Comparison of ENCODE assay signal across 25 cellular contexts in genomic region chr13:105971720-105972119, GRCh38.
DNase-seq lines count a peak whose midpoint lies in the region; ATAC-seq, FAIRE-seq and TF ChIP-seq lines count a peak whose summit lies in the region.
"Had no signal": no experiment of that assay in that cellular context is flagged by ENCODE, and none has a peak within 500 bp of the region (broad histone marks: within the 10 kb centered on the region; RNA-seq: fewer than 3 reads in every experiment).

No MANE protein-coding gene starts in this region.

- H3K56ac ChIP-seq in H9 (ENCODE audit: insufficient read length, low read depth, low read length) = no peak overlapping the region

- no peak overlapping the region for H2BK5ac ChIP-seq in mesenchymal stem cell (ENCODE audit: low read depth, low read length, poor library complexity, severe bottlenecking)
- H2BK5ac ChIP-seq in trophoblast cell (ENCODE audit: low read depth, low read length, poor library complexity) = no peak overlapping the region
- no peak overlapping the region for H2BK5ac ChIP-seq in H9 (ENCODE audit: insufficient read length, low read length)

- H3K4me2 ChIP-seq in mesenchymal stem cell (ENCODE audit: low read length, poor library complexity, severe bottlenecking) (no peak overlapping the region), trophoblast cell (ENCODE audit: low read length) (no peak overlapping the region), H9 (ENCODE audit: insufficient read depth, insufficient read length, low read length) (no peak overlapping the region)

- H3K27me3 ChIP-seq in mesenchymal stem cell (ENCODE audit: control insufficient read depth in 1 of 2, insufficient read depth in 1 of 2, low read length in 2 of 2) (no peaks in the 10 kb centered on the region), small intestine (ENCODE audit: control insufficient read depth in 2 of 2, insufficient read depth in 2 of 2, low read length in 2 of 2) (no peaks in the 10 kb centered on the region), trophoblast cell (ENCODE audit: insufficient read depth, low read length) (no peaks in the 10 kb centered on the region), H9 (ENCODE audit: insufficient read depth, low read length) (no peaks in the 10 kb centered on the region)
- H3K27me3 ChIP-seq: Peyer's patch, right lobe of liver had no signal

- no peak overlapping the region for H4K91ac ChIP-seq in mesenchymal stem cell (ENCODE audit: low read length)
- no peak overlapping the region for H4K91ac ChIP-seq in trophoblast cell (ENCODE audit: low read depth, low read length)
- H4K91ac ChIP-seq in H9 (ENCODE audit: insufficient read length, low read depth, low read length) = no peak overlapping the region

- no peak overlapping the region for H3K4me3 ChIP-seq in mesenchymal stem cell (ENCODE audit: insufficient read depth in 1 of 2, low read depth in 1 of 2, low read length in 2 of 2)
- H3K4me3 ChIP-seq in small intestine (ENCODE audit: low read depth in 1 of 2, low read length in 2 of 2) = no peak overlapping the region
- H3K4me3 ChIP-seq in trophoblast cell (ENCODE audit: low read depth, low read length) = no peak overlapping the region
- H3K4me3 ChIP-seq: K562, Peyer's patch, right lobe of liver had no signal

- peak overlapping the region; percentile 96 for H3K27ac ChIP-seq in VCaP
- no peak overlapping the region for H3K27ac ChIP-seq in mesenchymal stem cell (ENCODE audit: low read length, poor library complexity, severe bottlenecking)
- H3K27ac ChIP-seq in small intestine (ENCODE audit: low read depth in 1 of 2, low read length in 1 of 2) = no peak overlapping the region
- H3K27ac ChIP-seq in trophoblast cell (ENCODE audit: low read depth, low read length) = no peak overlapping the region
- no peak overlapping the region for H3K27ac ChIP-seq in H9 (ENCODE audit: insufficient read length, low read depth, low read length)
- H3K27ac ChIP-seq: Peyer's patch, right lobe of liver had no signal

- no peak overlapping the region for H4K12ac ChIP-seq in trophoblast cell (ENCODE audit: low read depth, low read length)

- H2AFZ ChIP-seq in mesenchymal stem cell (ENCODE audit: low read depth, low read length) = no peak overlapping the region
- H2AFZ ChIP-seq in trophoblast cell (ENCODE audit: insufficient read depth, low read length, poor library complexity) = no peak overlapping the region
- H2AFZ ChIP-seq in H9 (ENCODE audit: low read length) = no peak overlapping the region

- H3T11ph ChIP-seq in H9 (ENCODE audit: low read length) = no peak overlapping the region

- no peak overlapping the region for H3K18ac ChIP-seq in mesenchymal stem cell (ENCODE audit: low read depth in 1 of 2, low read length in 2 of 2)
- H3K18ac ChIP-seq in trophoblast cell (ENCODE audit: low read length) = no peak overlapping the region
- H3K18ac ChIP-seq in H9 (ENCODE audit: insufficient read length, low read depth, low read length) = no peak overlapping the region

- WGBS in mesenchymal stem cell = no CpG with 5 or more reads among the region's 3 CpGs
- 36 to 51% (median 48%) methylated on average over 3 of the region's 3 CpGs for WGBS in small intestine, 3 donors
- WGBS in trophoblast cell (ENCODE audit: extremely low coverage, insufficient coverage, insufficient read length) = no CpG with 5 or more reads among the region's 3 CpGs
- WGBS in H9 (ENCODE audit: extremely low coverage, insufficient read length, low lambda C conversion rate) = no CpG with 5 or more reads among the region's 3 CpGs

- H3K27ac Mint-ChIP-seq in H9 = peak overlapping the region in 1 of 3 experiments; percentile 46; a peak in 1 of 7 replicates
- H3K27ac Mint-ChIP-seq: activated CD4-positive, alpha-beta T cell treated with anti-CD3 and anti-CD28 coated beads, Interleukin-2, amount 10 ng/mL, durations not matched to agents 7 days and 5 days; dendritic cell treated with granulocyte-macrophage colony-stimulating factor and Interleukin-4, amounts not matched to agents 40 ng/mL and 50 ng/mL, for 4 days; stimulated activated memory B cell treated with anti-CD40 and anti-IgM and Interleukin-4, amounts not matched to agents 10 μg/mL and 1 μg/mL and 100 μg/mL, for 72 hours had no signal

- H3K23me2 ChIP-seq in H9 (ENCODE audit: insufficient read length, low read depth, low read length, poor library complexity, severe bottlenecking) = no peaks in the 10 kb centered on the region

- H2BK12ac ChIP-seq in mesenchymal stem cell (ENCODE audit: low read length in 2 of 2) (no peak overlapping the region), trophoblast cell (ENCODE audit: low read length) (no peak overlapping the region), H9 (ENCODE audit: insufficient read length, low read depth, low read length) (no peak overlapping the region)

- H2BK120ac ChIP-seq in mesenchymal stem cell (ENCODE audit: low read depth, low read length) (no peak overlapping the region), trophoblast cell (ENCODE audit: insufficient read depth, low read length, poor library complexity) (no peak overlapping the region), H9 (ENCODE audit: low read depth, low read length, poor library complexity, severe bottlenecking) (no peak overlapping the region)

- peak; percentile 8 for DNase-seq in LHCN-M2 (ENCODE audit: low read depth)
- DNase-seq in mesenchymal stem cell = peak; percentile 35
- peak; percentile 19 for DNase-seq in small intestine
- no peak for DNase-seq in trophoblast cell
- no peak for DNase-seq in H4 (ENCODE audit: low spot score)
- DNase-seq in H9 = no peak
- DNase-seq: activated CD4-positive, alpha-beta T cell treated with anti-CD3 and anti-CD28 coated beads, Interleukin-2, amount 10 ng/mL, durations not matched to agents 7 days and 5 days; activated T-cell treated with anti-CD3 and anti-CD28 coated beads, Interleukin-2, amount 50 U/mL, for 4 hours; central memory CD4-positive, alpha-beta T cell; EL; HCEC 1CT; NCI-H1436; Peyer's patch; right lobe of liver; SIG-M5; stimulated activated CD4-positive, alpha-beta T cell treated with anti-CD3 and anti-CD28 coated beads, Interleukin-4, amount 100 ng/mL, for 4 hours; SW 1271; T-helper 9 cell had no signal

- no peaks in the 10 kb centered on the region for H3K36me3 Mint-ChIP-seq in H9 (ENCODE audit: insufficient read depth in 1 of 3, low read depth in 3 of 3)
- H3K36me3 Mint-ChIP-seq: stimulated activated memory B cell treated with anti-CD40 and anti-IgM and Interleukin-4, amounts not matched to agents 10 μg/mL and 1 μg/mL and 100 μg/mL, for 72 hours had no signal

- H3K9ac ChIP-seq in mesenchymal stem cell (ENCODE audit: low read length) = no peak overlapping the region
- no peak overlapping the region for H3K9ac ChIP-seq in trophoblast cell (ENCODE audit: low read length)
- H3K9ac ChIP-seq in H9 (ENCODE audit: extremely low read depth, insufficient read length, low read length) = no peak overlapping the region

- no peaks in the 10 kb centered on the region for H3K36me3 ChIP-seq in mesenchymal stem cell (ENCODE audit: control insufficient read depth in 1 of 2, insufficient read depth in 2 of 2, low read depth in 1 of 2, low read length in 2 of 2)
- no peaks in the 10 kb centered on the region for H3K36me3 ChIP-seq in small intestine (ENCODE audit: control insufficient read depth in 2 of 2, insufficient read depth in 2 of 2, low read length in 2 of 2)
- no peaks in the 10 kb centered on the region for H3K36me3 ChIP-seq in trophoblast cell (ENCODE audit: control insufficient read depth in 1 of 2, insufficient read depth in 2 of 2, low read length in 2 of 2)
- H3K36me3 ChIP-seq: Peyer's patch, right lobe of liver had no signal

- no peaks in the 10 kb centered on the region for H3K27me3 Mint-ChIP-seq in H9 (ENCODE audit: low read depth)
- H3K27me3 Mint-ChIP-seq: activated CD4-positive, alpha-beta T cell treated with anti-CD3 and anti-CD28 coated beads, Interleukin-2, amount 10 ng/mL, durations not matched to agents 7 days and 5 days; dendritic cell treated with granulocyte-macrophage colony-stimulating factor and Interleukin-4, amounts not matched to agents 40 ng/mL and 50 ng/mL, for 4 days; stimulated activated memory B cell treated with anti-CD40 and anti-IgM and Interleukin-4, amounts not matched to agents 10 μg/mL and 1 μg/mL and 100 μg/mL, for 72 hours had no signal

- H3K9me3 Mint-ChIP-seq in H9 = no peaks in the 10 kb centered on the region
- H3K9me3 Mint-ChIP-seq: activated CD4-positive, alpha-beta T cell treated with anti-CD3 and anti-CD28 coated beads, Interleukin-2, amount 10 ng/mL, durations not matched to agents 7 days and 5 days; activated T-cell treated with anti-CD3 and anti-CD28 coated beads, Interleukin-2, amount 50 U/mL, for 4 hours; stimulated activated memory B cell treated with anti-CD40 and anti-IgM and Interleukin-4, amounts not matched to agents 10 μg/mL and 1 μg/mL and 100 μg/mL, for 72 hours had no signal

- no peak overlapping the region for H3K23ac ChIP-seq in mesenchymal stem cell (ENCODE audit: low read length in 2 of 2)
- H3K23ac ChIP-seq in trophoblast cell (ENCODE audit: low read length) = no peak overlapping the region
- H3K23ac ChIP-seq in H9 (ENCODE audit: insufficient read length, low read depth, low read length) = no peak overlapping the region

- H3K79me2 ChIP-seq in trophoblast cell (ENCODE audit: control insufficient read depth, insufficient read depth, low read length, poor library complexity) = no peaks in the 10 kb centered on the region
- no peaks in the 10 kb centered on the region for H3K79me2 ChIP-seq in H9 (ENCODE audit: insufficient read depth, low read length)

- H4K5ac ChIP-seq in H9 (ENCODE audit: insufficient read length, low read depth, low read length) = no peak overlapping the region

- no peaks in the 10 kb centered on the region for H4K20me1 ChIP-seq in H9 (ENCODE audit: control insufficient read depth, insufficient read depth, insufficient read length)

- H3K9me3 ChIP-seq in mesenchymal stem cell (ENCODE audit: control insufficient read depth, low read length) (no peaks in the 10 kb centered on the region), small intestine (ENCODE audit: control insufficient read depth, low read depth) (peaks cover 1% of the 10 kb centered on the region), trophoblast cell (ENCODE audit: insufficient read depth, low read depth, low read length) (no peaks in the 10 kb centered on the region), H9 (ENCODE audit: control insufficient read depth, low read depth, low read length) (no peaks in the 10 kb centered on the region)
- H3K9me3 ChIP-seq: Peyer's patch, right lobe of liver had no signal

- H2BK15ac ChIP-seq in mesenchymal stem cell (ENCODE audit: low read depth, poor library complexity, severe bottlenecking) (no peak overlapping the region), H9 (ENCODE audit: low read depth, low read length) (no peak overlapping the region)

- FAIRE-seq in small intestine (lab: Jason Lieb, UNC) = no peak
- FAIRE-seq: GM12892, HTR-8/SVneo, K562 had no signal

- H2AK5ac ChIP-seq in mesenchymal stem cell (ENCODE audit: low read length, severe bottlenecking) (no peak overlapping the region), trophoblast cell (ENCODE audit: low read length) (no peak overlapping the region), H9 (ENCODE audit: insufficient read length, low read length) (no peak overlapping the region)

- H4K8ac ChIP-seq in mesenchymal stem cell (ENCODE audit: low read length) (no peak overlapping the region), trophoblast cell (ENCODE audit: low read depth, low read length) (no peak overlapping the region), H9 (replicated peaks; ENCODE audit: insufficient read length, low read depth, low read length) (no peak overlapping the region)

- no peak overlapping the region for H2BK20ac ChIP-seq in H9 (ENCODE audit: low read depth, low read length, poor library complexity, severe bottlenecking)

- ATAC-seq in GM21360 (IDR thresholded peaks at IDR 0.05; ENCODE audit: unreplicated experiment) = no peak
- ATAC-seq: activated T-cell treated with anti-CD3 and anti-CD28 coated beads, Interleukin-2, amount 50 U/mL, for 4 hours; K562; right lobe of liver; stimulated activated memory B cell treated with anti-CD40 and anti-IgM and Interleukin-4, amounts not matched to agents 10 μg/mL and 1 μg/mL and 100 μg/mL, for 72 hours had no signal

- TF ChIP-seq CTCF in VCaP (conservative IDR thresholded peaks at IDR 0.05) (no peak), H9 (conservative IDR thresholded peaks at IDR 0.05) (no peak)

- H3K4ac ChIP-seq in mesenchymal stem cell (ENCODE audit: low read depth in 1 of 2, low read length in 2 of 2) (no peak overlapping the region), trophoblast cell (ENCODE audit: low read depth, low read length) (no peak overlapping the region), H9 (ENCODE audit: low read depth, low read length) (no peak overlapping the region)

- H3K4me3 Mint-ChIP-seq in H9 = no peak overlapping the region
- H3K4me3 Mint-ChIP-seq: activated CD4-positive, alpha-beta T cell treated with anti-CD3 and anti-CD28 coated beads, Interleukin-2, amount 10 ng/mL, durations not matched to agents 7 days and 5 days; activated T-cell treated with anti-CD3 and anti-CD28 coated beads, Interleukin-2, amount 50 U/mL, for 4 hours; dendritic cell treated with granulocyte-macrophage colony-stimulating factor and Interleukin-4, amounts not matched to agents 40 ng/mL and 50 ng/mL, for 4 days; stimulated activated memory B cell treated with anti-CD40 and anti-IgM and Interleukin-4, amounts not matched to agents 10 μg/mL and 1 μg/mL and 100 μg/mL, for 72 hours had no signal

- no peak overlapping the region for H3K14ac ChIP-seq in mesenchymal stem cell (ENCODE audit: low read length in 2 of 2)
- H3K14ac ChIP-seq in trophoblast cell (ENCODE audit: low read length) = no peak overlapping the region
- H3K14ac ChIP-seq in H9 (ENCODE audit: insufficient read depth, low read length) = no peak overlapping the region

- H3K79me1 ChIP-seq in mesenchymal stem cell (replicated peaks; ENCODE audit: low read length, poor library complexity, severe bottlenecking) (no peaks in the 10 kb centered on the region), trophoblast cell (ENCODE audit: low read length) (no peaks in the 10 kb centered on the region), H9 (ENCODE audit: insufficient read depth, low read depth, low read length, poor library complexity, severe bottlenecking) (no peaks in the 10 kb centered on the region)

- H3K4me1 Mint-ChIP-seq in H9 = peaks cover 12 to 21% of the 10 kb centered on the region in 2 experiments
- H3K4me1 Mint-ChIP-seq: activated CD4-positive, alpha-beta T cell treated with anti-CD3 and anti-CD28 coated beads, Interleukin-2, amount 10 ng/mL, durations not matched to agents 7 days and 5 days; stimulated activated memory B cell treated with anti-CD40 and anti-IgM and Interleukin-4, amounts not matched to agents 10 μg/mL and 1 μg/mL and 100 μg/mL, for 72 hours had no signal

- peaks cover 4% of the 10 kb centered on the region for H3K4me1 ChIP-seq in mesenchymal stem cell (ENCODE audit: control insufficient read depth, insufficient read depth, low read depth, low read length)
- H3K4me1 ChIP-seq in small intestine (ENCODE audit: control insufficient read depth in 2 of 2, insufficient read depth in 1 of 2, low read depth in 1 of 2, low read length in 1 of 2) = peaks cover 0 to 6% of the 10 kb centered on the region in 2 donors
- H3K4me1 ChIP-seq in trophoblast cell (ENCODE audit: control insufficient read depth in 1 of 2, insufficient read depth in 2 of 2, low read length in 2 of 2) = peaks cover 2 to 13% of the 10 kb centered on the region in 2 experiments
- H3K4me1 ChIP-seq in H9 (ENCODE audit: insufficient read depth, low read length) = no peaks in the 10 kb centered on the region
- H3K4me1 ChIP-seq: right lobe of liver had no signal

Comparison
In these comparisons a context has a peak if more than half of its experiments do, and no peak if none do; other contexts are left out.
1. DNase-seq: peak in LHCN-M2 (single experiment), mesenchymal stem cell (single experiment) and small intestine (single experiment); none in trophoblast cell (0 of 2), H4 (single experiment) and H9 (single experiment).